8 cellular contexts compared by ENCODE assay signal in the genomic region with DNA sequence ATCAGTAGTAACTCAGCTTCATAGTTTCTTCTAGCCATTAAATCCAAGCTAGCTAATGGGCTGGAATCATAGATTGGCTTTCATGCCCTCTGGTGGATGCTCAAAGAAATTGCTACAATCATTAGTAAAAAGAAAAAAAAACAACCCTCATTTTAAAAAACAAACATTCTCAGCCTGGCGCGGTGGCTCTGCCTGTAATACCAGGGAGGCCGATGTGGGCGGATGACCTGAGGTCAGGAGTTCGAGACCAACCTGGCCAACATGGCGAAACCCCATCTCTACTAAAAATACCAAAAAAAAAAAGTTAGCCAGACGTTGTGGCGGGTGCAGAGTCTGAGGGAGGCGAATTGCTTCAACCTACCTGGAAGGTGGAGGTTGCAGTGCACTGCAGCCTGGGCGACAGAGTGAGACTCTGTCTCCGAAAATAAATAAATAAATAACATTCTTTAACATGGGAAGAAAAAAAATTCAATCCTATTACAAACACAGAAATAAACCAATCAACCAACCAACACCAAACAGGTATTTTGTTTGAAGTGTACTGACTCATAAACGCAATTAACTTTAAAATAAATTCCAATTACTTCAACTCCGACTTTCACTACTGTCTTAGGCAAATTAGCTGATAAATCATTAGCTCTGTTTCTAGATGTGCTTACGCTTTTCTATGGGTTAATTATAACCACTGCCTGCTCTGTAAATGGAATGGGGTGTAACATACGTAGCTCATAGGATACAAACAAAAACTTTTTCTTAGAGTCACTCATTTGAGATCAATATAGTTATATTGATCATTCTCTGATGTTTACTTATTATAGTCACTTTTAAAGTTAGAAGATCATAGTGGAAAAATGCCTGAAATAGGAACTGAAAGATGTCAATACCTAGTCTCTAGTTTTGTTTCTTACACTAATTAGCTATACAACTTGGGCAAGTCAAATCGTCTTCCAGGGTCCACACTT. TPM values are rescaled to one million over a fixed set of nuclear protein-coding genes. Genes with fewer than 3 reads are reported as not detected.
DNase-seq lines count a peak whose midpoint lies in the region; ATAC-seq, FAIRE-seq and TF ChIP-seq lines count a peak whose summit lies in the region.

No MANE protein-coding gene starts in this region.

- no peaks in the 10 kb centered on the region for H3K9me1 ChIP-seq in endothelial cell of umbilical vein (replicated peaks; ENCODE audit: control insufficient read depth, extremely low read depth, insufficient read depth, low read length)

- no peaks in the 10 kb centered on the region for H3K9me3 ChIP-seq in CD8-positive, alpha-beta T cell (ENCODE audit: low read length)
- no peaks in the 10 kb centered on the region for H3K9me3 ChIP-seq in endothelial cell of umbilical vein (replicated peaks; ENCODE audit: control insufficient read depth, insufficient read depth, low read length)
- no peaks in the 10 kb centered on the region for H3K9me3 ChIP-seq in upper lobe of left lung

- H3K4me3 ChIP-seq in CD8-positive, alpha-beta T cell (ENCODE audit: low read depth, low read length), result no peak overlapping the region
- H3K4me3 ChIP-seq in endothelial cell of umbilical vein (replicated peaks in 1 of 3; ENCODE audit: insufficient read depth in 1 of 3, low read depth in 1 of 3, low read length in 3 of 3) (no peak overlapping the region), upper lobe of left lung (no peak overlapping the region)

- no peaks in the 10 kb centered on the region for H3K27me3 Mint-ChIP-seq in CD8-positive, alpha-beta T cell (ENCODE audit: low read depth)

- no peaks in the 10 kb centered on the region for H4K20me1 ChIP-seq in endothelial cell of umbilical vein (replicated peaks; ENCODE audit: control insufficient read depth, extremely low read depth, insufficient read depth, low read length)

- ATAC-seq in CD8-positive, alpha-beta T cell, result peak; percentile 31
- peak; percentile 58 for ATAC-seq in GM19324 (IDR thresholded peaks at IDR 0.05; ENCODE audit: low FRiP score, unreplicated experiment)
- ATAC-seq in HG03280 (IDR thresholded peaks at IDR 0.05; ENCODE audit: unreplicated experiment), result peak; percentile 69
- peak; percentile 67 to 77 for ATAC-seq in upper lobe of left lung (ENCODE audit: low FRiP score in 2 of 2)

- H3K9me3 Mint-ChIP-seq in CD8-positive, alpha-beta T cell, result no peaks in the 10 kb centered on the region

- WGBS in upper lobe of left lung, 2 donors, result 30 to 37% methylated on average over 16 of the region's 16 CpGs

- peak; percentile 81 for FAIRE-seq in endothelial cell of umbilical vein (lab: Jason Lieb, UNC)

- H3K4me1 ChIP-seq in CD8-positive, alpha-beta T cell (ENCODE audit: insufficient read depth, low read length), result no peaks in the 10 kb centered on the region
- no peaks in the 10 kb centered on the region for H3K4me1 ChIP-seq in endothelial cell of umbilical vein (ENCODE audit: control insufficient read depth, extremely low read depth, insufficient read depth, low read length)
- peaks cover 0 to 5% (median 0%) of the 10 kb centered on the region in 4 donors for H3K4me1 ChIP-seq in upper lobe of left lung

- POLR2A ChIA-PET in CD8-positive, alpha-beta T cell (lab: Charles Lee), result no interaction called here
- POLR2A ChIA-PET in endothelial cell of umbilical vein (lab: Charles Lee), result no interaction called here

- TF ChIP-seq POLR2A in endothelial cell of umbilical vein (IDR thresholded peaks at IDR 0.05; ENCODE audit: low read depth, low read length) (no peak), upper lobe of left lung (IDR thresholded peaks at IDR 0.05) (no peak)

- peaks cover 5% of the 10 kb centered on the region for H3K4me1 Mint-ChIP-seq in CD8-positive, alpha-beta T cell (ENCODE audit: low read depth)

- CTCF ChIA-PET in CD8-positive, alpha-beta T cell (lab: Charles Lee), result interaction anchor here (0.6 to 1.7 kb wide), 5 partner anchors 10 to 458 kb away, joined by 3 to 11 read pairs (median 4); no protein-coding TSS in a partner anchor
- CTCF ChIA-PET in endothelial cell of umbilical vein (lab: Charles Lee), result interaction anchor here (0.7 to 5.6 kb wide), 47 partner anchors 8 to 626 kb away, joined by 3 to 131 read pairs (median 5); partner anchors contain the start of genes CLDN1, CLDN16, IL1RAP and P3H2

- peak overlapping the region; percentile 9 for H2AFZ ChIP-seq in endothelial cell of umbilical vein (ENCODE audit: low read depth, low read length)

- no peaks in the 10 kb centered on the region for H3K27me3 ChIP-seq in CD8-positive, alpha-beta T cell (ENCODE audit: insufficient read depth, low read length)
- peaks cover 0 to 2% of the 10 kb centered on the region in 2 experiments for H3K27me3 ChIP-seq in endothelial cell of umbilical vein (ENCODE audit: control insufficient read depth in 2 of 2, insufficient read depth in 2 of 2, low read length in 2 of 2)
- no peaks in the 10 kb centered on the region for H3K27me3 ChIP-seq in upper lobe of left lung

- H3K36me3 ChIP-seq in CD8-positive, alpha-beta T cell (ENCODE audit: insufficient read depth, low read length), result no peaks in the 10 kb centered on the region
- H3K36me3 ChIP-seq in endothelial cell of umbilical vein (ENCODE audit: control insufficient read depth in 2 of 2, extremely low read depth in 1 of 2, insufficient read depth in 2 of 2, low read length in 2 of 2) (no peaks in the 10 kb centered on the region), upper lobe of left lung (no peaks in the 10 kb centered on the region)

- no TSS peak for BruUV-seq in endothelial cell of umbilical vein (replicated peaks; lab: Mats Ljungman, UMichigan)

- DNase-seq in CD8-positive, alpha-beta T cell, result peak in 2 of 7 experiments; percentile 1 to 17
- DNase-seq in NCI-H510A (lab: John Stamatoyannopoulos, UW), result peak; percentile 3
- peak; percentile 10 for DNase-seq in activated CD4-positive, alpha-beta T cell treated with anti-CD3 and anti-CD28 coated beads, Interleukin-2, amount 50 U/mL, for 1 hour
- DNase-seq in endothelial cell of umbilical vein (ENCODE audit: low read depth, low spot score), result peak; percentile 76
- DNase-seq in mucosa of gallbladder (ENCODE audit: low spot score), result peak; percentile 46
- DNase-seq in upper lobe of left lung, result peak in 1 of 2 donors; percentile 36

- intact Hi-C loops in CD8-positive, alpha-beta T cell (cut with DNase I, micrococcal nuclease), result loop anchor here (2.0 to 5.0 kb wide), 3 partner anchors 197 to 458 kb away; no protein-coding TSS in a partner anchor
- intact Hi-C loops in endothelial cell of umbilical vein (cut with micrococcal nuclease), result loop anchor here (1.0 to 5.0 kb wide), 6 partner anchors 40 to 463 kb away; partner anchors contain the start of gene CLDN1

- H3K4me2 ChIP-seq in endothelial cell of umbilical vein (ENCODE audit: insufficient read depth, low read length), result no peak overlapping the region

- no peaks in the 10 kb centered on the region for H3K79me2 ChIP-seq in endothelial cell of umbilical vein (ENCODE audit: control insufficient read depth, insufficient read depth, low read length)

- H3K27ac Mint-ChIP-seq in CD8-positive, alpha-beta T cell, result peak overlapping the region; percentile 37

- TF ChIP-seq CTCF in CD8-positive, alpha-beta T cell (IDR thresholded peaks at IDR 0.05), result peak; percentile 53
- peak; percentile 52 for TF ChIP-seq CTCF in endothelial cell of umbilical vein (IDR thresholded peaks at IDR 0.05; ENCODE audit: extremely low read depth in 1 of 2, insufficient read depth in 1 of 2, low read depth in 1 of 2, low read length in 2 of 2)
- peak; percentile 16 to 64 (median 54) for TF ChIP-seq CTCF in upper lobe of left lung (IDR thresholded peaks at IDR 0.05)

- H3K9ac ChIP-seq in endothelial cell of umbilical vein (replicated peaks; ENCODE audit: extremely low read depth, insufficient read depth, low read length), result no peak overlapping the region

- H3K27ac ChIP-seq in CD8-positive, alpha-beta T cell (ENCODE audit: low read depth, low read length), result no peak overlapping the region
- H3K27ac ChIP-seq in endothelial cell of umbilical vein (ENCODE audit: insufficient read depth, low read depth, low read length) (no peak overlapping the region), upper lobe of left lung (no peak overlapping the region)

- H3K36me3 Mint-ChIP-seq in CD8-positive, alpha-beta T cell, result no peaks in the 10 kb centered on the region

- no peak for TF ChIP-seq EP300 in upper lobe of left lung (IDR thresholded peaks at IDR 0.05)

- H3K4me3 Mint-ChIP-seq in CD8-positive, alpha-beta T cell, result no peak overlapping the region

- dilution Hi-C loops in endothelial cell of umbilical vein (cut with MboI; ENCODE audit: extremely low pct_ligation_motif_present, low sequenced_read_pairs), result no loop called here

TF ChIP-seq in endothelial cell of umbilical vein, 7 proteins besides CTCF, POLR2A, EP300 and RAD21 (continues in another document):
- TF ChIP-seq MYC (IDR thresholded peaks at IDR 0.05; ENCODE audit: low read depth, low read length) (no peak), FOS (IDR thresholded peaks at IDR 0.05; ENCODE audit: borderline replicate concordance, insufficient read depth, low read length) (no peak), MAX (IDR thresholded peaks at IDR 0.05; ENCODE audit: insufficient read depth, insufficient read length) (no peak)

RNA-seq across cellular contexts. Expression of gene TMEM207, which starts 24.9 kb away (rescaled TPM):
- not detected for total RNA-seq in CD8-positive, alpha-beta T cell
- total RNA-seq in endothelial cell of umbilical vein (not detected in 2 replicates), mucosa of gallbladder (not detected), upper lobe of left lung (not detected)
- not detected in 2 replicates for polyA plus RNA-seq in endothelial cell of umbilical vein
- polyA plus RNA-seq in endothelial cell of umbilical vein (2011; cell fraction: cytosol; rRNA removed), result not detected in 2 replicates
- polyA plus RNA-seq in endothelial cell of umbilical vein (2011; cell fraction: nucleus; rRNA removed), result not detected in 2 replicates
- not detected in 2 replicates for polyA plus RNA-seq in endothelial cell of umbilical vein (2012)
- polyA minus RNA-seq in endothelial cell of umbilical vein, result not detected in 2 replicates
- polyA minus RNA-seq in endothelial cell of umbilical vein (2011; cell fraction: cytosol; rRNA and poly(A)+ RNA removed), result not detected
- polyA minus RNA-seq in endothelial cell of umbilical vein (2011; cell fraction: nucleus; rRNA and poly(A)+ RNA removed), result not detected in 2 replicates

RNA-seq across cellular contexts. Expression of gene CLDN16, which starts 36.8 kb away (rescaled TPM):
- not detected for total RNA-seq in CD8-positive, alpha-beta T cell
- total RNA-seq in endothelial cell of umbilical vein, result not detected in 2 replicates
- 0.01 TPM in 1 of 2 replicates, not detected in the other for polyA plus RNA-seq in endothelial cell of umbilical vein
- not detected in 2 replicates for polyA plus RNA-seq in endothelial cell of umbilical vein (2011; cell fraction: cytosol; rRNA removed)
- 0.04 TPM in 1 of 2 replicates, not detected in the other for polyA plus RNA-seq in endothelial cell of umbilical vein (2011; cell fraction: nucleus; rRNA removed)
- not detected in 2 replicates for polyA plus RNA-seq in endothelial cell of umbilical vein (2012)
- polyA minus RNA-seq in endothelial cell of umbilical vein, result not detected in 2 replicates
- polyA minus RNA-seq in endothelial cell of umbilical vein (2011; cell fraction: cytosol; rRNA and poly(A)+ RNA removed), result not detected
- polyA minus RNA-seq in endothelial cell of umbilical vein (2011; cell fraction: nucleus; rRNA and poly(A)+ RNA removed), result 0.10 TPM in 1 of 2 replicates, not detected in the other
- total RNA-seq in mucosa of gallbladder, result 3.2 TPM
- total RNA-seq in upper lobe of left lung, result 1 to 10 TPM in 2 of 6 donors, under 1 TPM in 4; 0.06 to 1.7 (median 0.32) TPM
